9 cellular contexts compared by ENCODE assay signal in the genomic region with DNA sequence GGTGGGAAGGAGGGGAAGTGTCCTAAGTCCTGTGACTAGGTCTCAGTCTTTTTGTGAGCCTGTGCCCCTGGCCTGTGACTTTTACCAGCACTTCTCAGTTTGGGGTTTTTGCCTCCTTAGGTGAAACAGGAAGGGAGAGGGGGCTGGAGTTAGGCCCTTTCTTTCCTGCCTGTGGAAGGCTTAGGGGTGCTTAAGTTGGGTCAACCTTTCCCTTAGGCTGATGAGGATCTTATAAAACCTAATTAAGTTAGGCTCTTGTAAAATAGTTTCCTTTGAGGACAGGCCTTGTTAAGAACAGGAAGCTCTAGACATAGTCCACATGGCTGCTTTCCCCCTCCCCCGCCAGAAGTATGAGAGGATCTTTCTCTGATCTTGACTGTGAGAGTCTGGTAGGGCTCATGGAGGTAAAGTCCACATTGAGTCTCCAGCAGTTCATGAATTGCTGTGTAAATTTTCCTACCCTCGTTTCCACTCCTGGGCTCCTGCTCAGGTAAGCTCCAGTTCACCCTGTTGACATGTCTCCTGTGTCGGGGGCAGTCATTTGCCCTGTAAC. TPM values are rescaled to one million over a fixed set of nuclear protein-coding genes. Genes with fewer than 3 reads are reported as not detected.
A peak's percentile ranks its signal among the peaks of the same experiment; 100 is the strongest.
DNase-seq lines count a peak whose midpoint lies in the region; ATAC-seq and TF ChIP-seq lines count a peak whose summit lies in the region.
"Had no signal": no experiment of that assay in that cellular context is flagged by ENCODE, and none has a peak within 500 bp of the region (broad histone marks: within the 10 kb centered on the region; RNA-seq: fewer than 3 reads in every experiment).

No MANE protein-coding gene starts in this region.

- H3K27me3 Mint-ChIP-seq in WTC11 (ENCODE audit: low read depth) (no peaks in the 10 kb centered on the region), immature natural killer cell (ENCODE audit: low read depth in 3 of 3) (peaks cover 0 to 2% (median 0%) of the 10 kb centered on the region in 3 donors)

- H3K27ac ChIP-seq in 22Rv1: peak overlapping the region; percentile 26; the same call in 1 of the 2 replicates
- H3K27ac ChIP-seq in PC-9: no peak overlapping the region

- H3K27ac Mint-ChIP-seq in WTC11 (peak overlapping the region; percentile 68), immature natural killer cell (peak overlapping the region; percentile 52 to 92 (median 84))

- H3K4me3 Mint-ChIP-seq in WTC11 (no peak overlapping the region), immature natural killer cell (peak overlapping the region in 1 of 5 donors; percentile 36)

- BruUV-seq in PC-9 (replicated peaks; lab: Mats Ljungman, UMichigan): no TSS peak

- peak; percentile 51 for ATAC-seq in WTC11
- no peak for ATAC-seq in GM19397 (IDR thresholded peaks at IDR 0.05; ENCODE audit: unreplicated experiment)

- H3K9me3 Mint-ChIP-seq in WTC11 (peaks cover 6% of the 10 kb centered on the region), immature natural killer cell (no peaks in the 10 kb centered on the region)

- TF ChIP-seq CTCF in 22Rv1 (IDR thresholded peaks at IDR 0.05) (no peak), WTC11 (IDR thresholded peaks at IDR 0.05) (no peak), PC-9 (conservative IDR thresholded peaks at IDR 0.05) (no peak)

- no peaks in the 10 kb centered on the region for H3K9me3 ChIP-seq in PC-9 (ENCODE audit: insufficient read depth, low read depth)

- peaks cover 6% of the 10 kb centered on the region for H3K4me1 ChIP-seq in PC-9 (replicated peaks; ENCODE audit: insufficient read depth)

- POLR2A ChIA-PET in WTC11 (lab: Charles Lee): no interaction called here
- POLR2A ChIA-PET in PC-9 (lab: Charles Lee; ENCODE audit: unreplicated experiment): interaction anchor here (0.6 kb wide), 1 partner anchor 838 kb away, joined by 8 read pairs; no protein-coding TSS in a partner anchor

- CTCF ChIA-PET in WTC11 (lab: Charles Lee): interaction anchor here (0.7 to 1.0 kb wide), 2 partner anchors 16 to 96 kb away, joined by 3 to 5 read pairs; no protein-coding TSS in a partner anchor
- CTCF ChIA-PET in PC-9 (lab: Charles Lee): interaction anchor here (0.6 kb wide), 1 partner anchor 20 kb away, joined by 3 read pairs; no protein-coding TSS in a partner anchor

- peaks cover 8% of the 10 kb centered on the region; the same call in 1 of the 2 replicates for H3F3A ChIP-seq in PC-9 (ENCODE audit: insufficient read depth, low read depth)

- no peaks in the 10 kb centered on the region for H3K9me2 ChIP-seq in PC-9 (ENCODE audit: insufficient read depth)

- no peak overlapping the region for H3K4me2 ChIP-seq in PC-9

- 0 out of 2 replicates have a peak, but pooled peaks cover 4% of the 10 kb centered on the region for H3K79me2 ChIP-seq in PC-9 (ENCODE audit: low read depth)

- H3K4me3 ChIP-seq in PC-9: no peak overlapping the region

- no peaks in the 10 kb centered on the region for H3K36me3 ChIP-seq in PC-9 (ENCODE audit: low read depth)

- H3K36me3 Mint-ChIP-seq in WTC11 (peaks cover 6% of the 10 kb centered on the region), immature natural killer cell (peaks cover 0 to 4% (median 0%) of the 10 kb centered on the region in 3 donors)

- H3K27me3 ChIP-seq in PC-9 (ENCODE audit: insufficient read depth, low read depth): no peaks in the 10 kb centered on the region

- peaks cover 13% of the 10 kb centered on the region for H4K20me1 ChIP-seq in PC-9 (ENCODE audit: insufficient read depth)

- no peak overlapping the region for H2AFZ ChIP-seq in PC-9

- peak; percentile 42 for DNase-seq in HuH-7 (ENCODE audit: low spot score)
- no peak for DNase-seq in WTC11 (ENCODE audit: low spot score)
- DNase-seq in immature natural killer cell: no peak
- DNase-seq in PC-9: no peak
- no peak for DNase-seq in hippocampal formation (lab: John Stamatoyannopoulos, UW)
- DNase-seq in DMS153 (lab: John Stamatoyannopoulos, UW): no peak
- DNase-seq: anterior cingulate cortex had no signal

- peaks cover 41% of the 10 kb centered on the region for H3K4me1 Mint-ChIP-seq in WTC11
- H3K4me1 Mint-ChIP-seq in immature natural killer cell: peaks cover 31 to 55% of the 10 kb centered on the region in 2 donors

- intact Hi-C loops in PC-9 (cut with micrococcal nuclease; ENCODE audit: unreplicated experiment): no loop called here

TF ChIP-seq in WTC11, 78 proteins besides CTCF, POLR2A, EP300 and RAD21 (continues in another document):
- TF ChIP-seq SMAD3 (CRISPR knock-in tag; IDR thresholded peaks at IDR 0.05; ENCODE audit: borderline replicate concordance) (no peak), GTF2I (CRISPR knock-in tag; conservative IDR thresholded peaks at IDR 0.05) (no peak), TP53 (CRISPR knock-in tag; IDR thresholded peaks at IDR 0.05) (no peak), TCF7 (CRISPR knock-in tag; IDR thresholded peaks at IDR 0.05; ENCODE audit: low read depth) (no peak), TEAD1 (CRISPR knock-in tag; IDR thresholded peaks at IDR 0.05) (no peak), RELA (CRISPR knock-in tag; IDR thresholded peaks at IDR 0.05; ENCODE audit: borderline replicate concordance) (no peak), HMGA2 (CRISPR knock-in tag; IDR thresholded peaks at IDR 0.05) (no peak), SOX15 (CRISPR knock-in tag; IDR thresholded peaks at IDR 0.05) (no peak), ZNF263 (CRISPR knock-in tag; IDR thresholded peaks at IDR 0.05; ENCODE audit: low read depth) (no peak), ZBTB21 (CRISPR knock-in tag; IDR thresholded peaks at IDR 0.05; ENCODE audit: borderline replicate concordance) (no peak), ELF4 (CRISPR knock-in tag; IDR thresholded peaks at IDR 0.05; ENCODE audit: low read depth) (no peak)
- TF ChIP-seq, protein P1, sequence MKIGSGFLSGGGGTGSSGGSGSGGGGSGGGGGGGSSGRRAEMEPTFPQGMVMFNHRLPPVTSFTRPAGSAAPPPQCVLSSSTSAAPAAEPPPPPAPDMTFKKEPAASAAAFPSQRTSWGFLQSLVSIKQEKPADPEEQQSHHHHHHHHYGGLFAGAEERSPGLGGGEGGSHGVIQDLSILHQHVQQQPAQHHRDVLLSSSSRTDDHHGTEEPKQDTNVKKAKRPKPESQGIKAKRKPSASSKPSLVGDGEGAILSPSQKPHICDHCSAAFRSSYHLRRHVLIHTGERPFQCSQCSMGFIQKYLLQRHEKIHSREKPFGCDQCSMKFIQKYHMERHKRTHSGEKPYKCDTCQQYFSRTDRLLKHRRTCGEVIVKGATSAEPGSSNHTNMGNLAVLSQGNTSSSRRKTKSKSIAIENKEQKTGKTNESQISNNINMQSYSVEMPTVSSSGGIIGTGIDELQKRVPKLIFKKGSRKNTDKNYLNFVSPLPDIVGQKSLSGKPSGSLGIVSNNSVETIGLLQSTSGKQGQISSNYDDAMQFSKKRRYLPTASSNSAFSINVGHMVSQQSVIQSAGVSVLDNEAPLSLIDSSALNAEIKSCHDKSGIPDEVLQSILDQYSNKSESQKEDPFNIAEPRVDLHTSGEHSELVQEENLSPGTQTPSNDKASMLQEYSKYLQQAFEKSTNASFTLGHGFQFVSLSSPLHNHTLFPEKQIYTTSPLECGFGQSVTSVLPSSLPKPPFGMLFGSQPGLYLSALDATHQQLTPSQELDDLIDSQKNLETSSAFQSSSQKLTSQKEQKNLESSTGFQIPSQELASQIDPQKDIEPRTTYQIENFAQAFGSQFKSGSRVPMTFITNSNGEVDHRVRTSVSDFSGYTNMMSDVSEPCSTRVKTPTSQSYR (CRISPR knock-in tag; IDR thresholded peaks at IDR 0.05): no peak
- TF ChIP-seq, protein P2, sequence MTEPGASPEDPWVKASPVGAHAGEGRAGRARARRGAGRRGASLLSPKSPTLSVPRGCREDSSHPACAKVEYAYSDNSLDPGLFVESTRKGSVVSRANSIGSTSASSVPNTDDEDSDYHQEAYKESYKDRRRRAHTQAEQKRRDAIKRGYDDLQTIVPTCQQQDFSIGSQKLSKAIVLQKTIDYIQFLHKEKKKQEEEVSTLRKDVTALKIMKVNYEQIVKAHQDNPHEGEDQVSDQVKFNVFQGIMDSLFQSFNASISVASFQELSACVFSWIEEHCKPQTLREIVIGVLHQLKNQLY (CRISPR knock-in tag; IDR thresholded peaks at IDR 0.05): no peak
- TF ChIP-seq, protein P3, sequence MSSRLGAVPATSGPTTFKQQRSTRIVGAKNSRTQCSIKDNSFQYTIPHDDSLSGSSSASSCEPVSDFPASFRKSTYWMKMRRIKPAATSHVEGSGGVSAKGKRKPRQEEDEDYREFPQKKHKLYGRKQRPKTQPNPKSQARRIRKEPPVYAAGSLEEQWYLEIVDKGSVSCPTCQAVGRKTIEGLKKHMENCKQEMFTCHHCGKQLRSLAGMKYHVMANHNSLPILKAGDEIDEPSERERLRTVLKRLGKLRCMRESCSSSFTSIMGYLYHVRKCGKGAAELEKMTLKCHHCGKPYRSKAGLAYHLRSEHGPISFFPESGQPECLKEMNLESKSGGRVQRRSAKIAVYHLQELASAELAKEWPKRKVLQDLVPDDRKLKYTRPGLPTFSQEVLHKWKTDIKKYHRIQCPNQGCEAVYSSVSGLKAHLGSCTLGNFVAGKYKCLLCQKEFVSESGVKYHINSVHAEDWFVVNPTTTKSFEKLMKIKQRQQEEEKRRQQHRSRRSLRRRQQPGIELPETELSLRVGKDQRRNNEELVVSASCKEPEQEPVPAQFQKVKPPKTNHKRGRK (CRISPR knock-in tag; IDR thresholded peaks at IDR 0.05; ENCODE audit: borderline replicate concordance): no peak
- TF ChIP-seq, protein P4, sequence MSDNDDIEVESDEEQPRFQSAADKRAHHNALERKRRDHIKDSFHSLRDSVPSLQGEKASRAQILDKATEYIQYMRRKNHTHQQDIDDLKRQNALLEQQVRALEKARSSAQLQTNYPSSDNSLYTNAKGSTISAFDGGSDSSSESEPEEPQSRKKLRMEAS (CRISPR knock-in tag; IDR thresholded peaks at IDR 0.05): no peak
- TF ChIP-seq, protein P5, sequence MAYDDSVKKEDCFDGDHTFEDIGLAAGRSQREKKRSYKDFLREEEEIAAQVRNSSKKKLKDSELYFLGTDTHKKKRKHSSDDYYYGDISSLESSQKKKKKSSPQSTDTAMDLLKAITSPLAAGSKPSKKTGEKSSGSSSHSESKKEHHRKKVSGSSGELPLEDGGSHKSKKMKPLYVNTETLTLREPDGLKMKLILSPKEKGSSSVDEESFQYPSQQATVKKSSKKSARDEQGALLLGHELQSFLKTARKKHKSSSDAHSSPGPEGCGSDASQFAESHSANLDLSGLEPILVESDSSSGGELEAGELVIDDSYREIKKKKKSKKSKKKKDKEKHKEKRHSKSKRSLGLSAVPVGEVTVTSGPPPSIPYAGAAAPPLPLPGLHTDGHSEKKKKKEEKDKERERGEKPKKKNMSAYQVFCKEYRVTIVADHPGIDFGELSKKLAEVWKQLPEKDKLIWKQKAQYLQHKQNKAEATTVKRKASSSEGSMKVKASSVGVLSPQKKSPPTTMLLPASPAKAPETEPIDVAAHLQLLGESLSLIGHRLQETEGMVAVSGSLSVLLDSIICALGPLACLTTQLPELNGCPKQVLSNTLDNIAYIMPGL (CRISPR knock-in tag; IDR thresholded peaks at IDR 0.05): no peak

RNA-seq across cellular contexts. Expression of a gene that starts 17.0 kb away (rescaled TPM):
- total RNA-seq in WTC11 (2021): 13.5 to 15.7 TPM (median 13.9 TPM) in 3 replicates
- polyA plus RNA-seq in immature natural killer cell: 1 to 10 TPM in 2 of 3 donors, under 1 TPM in 1; 0.60 to 9.0 (median 3.5) TPM
- 46.8 and 63.3 TPM in 2 replicates for total RNA-seq in PC-9 (2021)

RNA-seq across cellular contexts. Expression of a gene that starts 26.0 kb away (rescaled TPM):
- total RNA-seq in WTC11 (2021): 16.3 to 18.0 TPM (median 16.7 TPM) in 3 replicates
- 1 to 10 TPM in 1 of 3 donors, under 1 TPM in 1, not detected in 1; 0.43 to 1.8 TPM for polyA plus RNA-seq in immature natural killer cell
- 11.5 and 13.8 TPM in 2 replicates for total RNA-seq in PC-9 (2021)
